Comparison of ENCODE assay signal across 19 cellular contexts in genomic region chr6:140437619-140438345, GRCh38.
A peak's percentile ranks its signal among the peaks of the same experiment; 100 is the strongest.
DNase-seq lines count a peak whose midpoint lies in the region; ATAC-seq, FAIRE-seq and TF ChIP-seq lines count a peak whose summit lies in the region.
"Had no signal": no experiment of that assay in that cellular context is flagged by ENCODE, and none has a peak within 500 bp of the region (broad histone marks: within the 10 kb centered on the region; RNA-seq: fewer than 3 reads in every experiment).

No MANE protein-coding gene starts in this region.

- peaks cover 59% of the 10 kb centered on the region for H3K4me1 ChIP-seq in cardiac muscle cell (ENCODE audit: low read depth)
- peaks cover 11% of the 10 kb centered on the region for H3K4me1 ChIP-seq in astrocyte (ENCODE audit: insufficient read depth, low read length)
- H3K4me1 ChIP-seq in keratinocyte (ENCODE audit: control insufficient read depth, extremely low read depth, insufficient read depth, low read length) = peaks cover 10% of the 10 kb centered on the region
- H3K4me1 ChIP-seq: A549, lower lobe of right lung had no signal

- no peaks in the 10 kb centered on the region for H3K9me1 ChIP-seq in keratinocyte (ENCODE audit: control insufficient read depth, extremely low read depth, insufficient read depth, low read length)

- H2AFZ ChIP-seq in astrocyte (ENCODE audit: low read depth, low read length) (no peak overlapping the region), keratinocyte (ENCODE audit: control insufficient read depth, low read length) (peak overlapping the region; percentile 50)
- H2AFZ ChIP-seq: PC-9 had no signal

- no peak overlapping the region for H3K4me2 ChIP-seq in astrocyte (ENCODE audit: low read length)
- peak overlapping the region; percentile 46 for H3K4me2 ChIP-seq in keratinocyte (ENCODE audit: control insufficient read depth, extremely low read depth, insufficient read depth, low read depth, low read length)
- H3K4me2 ChIP-seq: A549, PC-9 had no signal

- no peaks in the 10 kb centered on the region for H3K27me3 ChIP-seq in cardiac muscle cell
- H3K27me3 ChIP-seq in astrocyte (ENCODE audit: insufficient read depth, low read length) = no peaks in the 10 kb centered on the region
- H3K27me3 ChIP-seq in keratinocyte (ENCODE audit: control insufficient read depth, extremely low read depth, insufficient read depth, low read length) = no peaks in the 10 kb centered on the region
- H3K27me3 ChIP-seq: gastrocnemius medialis had no signal

- FAIRE-seq in astrocyte (lab: Jason Lieb, UNC) = no peak
- peak; percentile 89 for FAIRE-seq in keratinocyte (lab: Jason Lieb, UNC)
- FAIRE-seq: A549, colon, H54 had no signal

- H3K79me2 ChIP-seq in astrocyte (ENCODE audit: insufficient read depth, low read length) (no peaks in the 10 kb centered on the region), keratinocyte (ENCODE audit: control insufficient read depth, insufficient read depth, low read length) (no peaks in the 10 kb centered on the region)

- peaks cover 4% of the 10 kb centered on the region for H3K36me3 Mint-ChIP-seq in astrocyte (ENCODE audit: low read depth, unreplicated experiment)
- peaks cover 0 to 2% of the 10 kb centered on the region in 2 donors for H3K36me3 Mint-ChIP-seq in stimulated activated naive B cell treated with anti-CD40 and anti-IgM and Interleukin-4, amounts not matched to agents 10 μg/mL and 1 μg/mL and 100 μg/mL, for 72 hours
- no peaks in the 10 kb centered on the region for H3K36me3 Mint-ChIP-seq in activated CD4-positive, alpha-beta T cell treated with anti-CD3 and anti-CD28 coated beads, Interleukin-2, amount 10 ng/mL, durations not matched to agents 24 days and 14 days (ENCODE audit: low read depth)
- H3K36me3 Mint-ChIP-seq: CD8-positive, alpha-beta memory T cell; natural killer cell had no signal

- H3K4me1 Mint-ChIP-seq in astrocyte (ENCODE audit: low read depth, unreplicated experiment) = peaks cover 47% of the 10 kb centered on the region
- H3K4me1 Mint-ChIP-seq in stimulated activated naive B cell treated with anti-CD40 and anti-IgM and Interleukin-4, amounts not matched to agents 10 μg/mL and 1 μg/mL and 100 μg/mL, for 72 hours = peaks cover 5 to 17% of the 10 kb centered on the region in 2 donors
- no peaks in the 10 kb centered on the region for H3K4me1 Mint-ChIP-seq in activated CD4-positive, alpha-beta T cell treated with anti-CD3 and anti-CD28 coated beads, Interleukin-2, amount 10 ng/mL, durations not matched to agents 24 days and 14 days
- H3K4me1 Mint-ChIP-seq: CD8-positive, alpha-beta memory T cell; natural killer cell had no signal

- POLR2A ChIA-PET in HEK293T (lab: Yijun Ruan, JAX) = no interaction called here

- peaks cover 20% of the 10 kb centered on the region for H3K9me3 Mint-ChIP-seq in astrocyte (ENCODE audit: unreplicated experiment)
- peaks cover 3 to 15% of the 10 kb centered on the region in 2 donors for H3K9me3 Mint-ChIP-seq in stimulated activated naive B cell treated with anti-CD40 and anti-IgM and Interleukin-4, amounts not matched to agents 10 μg/mL and 1 μg/mL and 100 μg/mL, for 72 hours
- H3K9me3 Mint-ChIP-seq in activated CD4-positive, alpha-beta T cell treated with anti-CD3 and anti-CD28 coated beads, Interleukin-2, amount 10 ng/mL, durations not matched to agents 24 days and 14 days = peaks cover 4% of the 10 kb centered on the region

- dilution Hi-C loops in keratinocyte (cut with MboI; ENCODE audit: extremely low pct_ligation_motif_present, low sequenced_read_pairs) = no loop called here

- H3K27ac Mint-ChIP-seq in astrocyte (ENCODE audit: unreplicated experiment) = peak overlapping the region; percentile 97
- H3K27ac Mint-ChIP-seq in stimulated activated naive B cell treated with anti-CD40 and anti-IgM and Interleukin-4, amounts not matched to agents 10 μg/mL and 1 μg/mL and 100 μg/mL, for 72 hours = no peak overlapping the region
- H3K27ac Mint-ChIP-seq in activated CD4-positive, alpha-beta T cell treated with anti-CD3 and anti-CD28 coated beads, Interleukin-2, amount 10 ng/mL, durations not matched to agents 24 days and 14 days = no peak overlapping the region
- H3K27ac Mint-ChIP-seq: CD8-positive, alpha-beta memory T cell; natural killer cell had no signal

- H3K27me3 Mint-ChIP-seq in astrocyte (ENCODE audit: low read depth, unreplicated experiment) = no peaks in the 10 kb centered on the region
- no peaks in the 10 kb centered on the region for H3K27me3 Mint-ChIP-seq in stimulated activated naive B cell treated with anti-CD40 and anti-IgM and Interleukin-4, amounts not matched to agents 10 μg/mL and 1 μg/mL and 100 μg/mL, for 72 hours
- H3K27me3 Mint-ChIP-seq in activated CD4-positive, alpha-beta T cell treated with anti-CD3 and anti-CD28 coated beads, Interleukin-2, amount 10 ng/mL, durations not matched to agents 24 days and 14 days = peaks cover 2% of the 10 kb centered on the region

- TF ChIP-seq CTCF in cardiac muscle cell (IDR thresholded peaks at IDR 0.05; ENCODE audit: low read depth, low read length) (no peak), astrocyte (IDR thresholded peaks at IDR 0.05; ENCODE audit: insufficient read depth, low read depth, low read length) (no peak), keratinocyte (optimal IDR thresholded peaks at IDR 0.05 in 1 of 3, IDR thresholded peaks at IDR 0.05 in 1 of 3, conservative IDR thresholded peaks at IDR 0.05 in 1 of 3; ENCODE audit: extremely low read depth in 1 of 3, insufficient read depth in 2 of 3, low read length in 3 of 3) (no peak)

- H3K4me3 ChIP-seq in cardiac muscle cell = no peak overlapping the region
- no peak overlapping the region for H3K4me3 ChIP-seq in astrocyte (ENCODE audit: insufficient read depth, low read depth, low read length)
- peak overlapping the region in 1 of 3 experiments; percentile 13 for H3K4me3 ChIP-seq in keratinocyte (ENCODE audit: control insufficient read depth in 2 of 3, extremely low read depth in 1 of 3, insufficient read depth in 2 of 3, low read depth in 1 of 3, low read length in 3 of 3)
- H3K4me3 ChIP-seq: A549, gastrocnemius medialis, lower lobe of right lung, PC-9 had no signal

- peak overlapping the region; percentile 99 for H3K27ac ChIP-seq in cardiac muscle cell
- H3K27ac ChIP-seq in astrocyte (ENCODE audit: low read depth, low read length) = no peak overlapping the region
- H3K27ac ChIP-seq in keratinocyte (ENCODE audit: control insufficient read depth, insufficient read depth, low read length) = no peak overlapping the region
- H3K27ac ChIP-seq: A549, gastrocnemius medialis, lower lobe of right lung, PC-9 had no signal

- CTCF ChIA-PET in HEK293T (lab: Yijun Ruan, JAX) = no interaction called here

- H3K36me3 ChIP-seq in cardiac muscle cell (no peaks in the 10 kb centered on the region), astrocyte (ENCODE audit: insufficient read depth, low read length) (no peaks in the 10 kb centered on the region), keratinocyte (ENCODE audit: control insufficient read depth in 2 of 2, extremely low read depth in 1 of 2, insufficient read depth in 2 of 2, low read length in 2 of 2) (no peaks in the 10 kb centered on the region)
- H3K36me3 ChIP-seq: gastrocnemius medialis, lower lobe of right lung had no signal

- peak; percentile 50 to 65 for ATAC-seq in stimulated activated naive B cell treated with anti-CD40 and anti-IgM and Interleukin-4, amounts not matched to agents 10 μg/mL and 1 μg/mL and 100 μg/mL, for 72 hours (replicated peaks)
- ATAC-seq: A549, gastrocnemius medialis, lower lobe of right lung, natural killer cell had no signal

- H3K9me3 ChIP-seq in cardiac muscle cell (ENCODE audit: low read depth) (no peaks in the 10 kb centered on the region), astrocyte (ENCODE audit: insufficient read depth, low read depth, low read length) (peaks cover 10% of the 10 kb centered on the region), keratinocyte (ENCODE audit: control insufficient read depth, low read depth, low read length) (no peaks in the 10 kb centered on the region)
- H3K9me3 ChIP-seq: gastrocnemius medialis, lower lobe of right lung had no signal

- H3K4me3 Mint-ChIP-seq in astrocyte (ENCODE audit: unreplicated experiment) = no peak overlapping the region
- no peak overlapping the region for H3K4me3 Mint-ChIP-seq in stimulated activated naive B cell treated with anti-CD40 and anti-IgM and Interleukin-4, amounts not matched to agents 10 μg/mL and 1 μg/mL and 100 μg/mL, for 72 hours
- no peak overlapping the region for H3K4me3 Mint-ChIP-seq in activated CD4-positive, alpha-beta T cell treated with anti-CD3 and anti-CD28 coated beads, Interleukin-2, amount 10 ng/mL, durations not matched to agents 24 days and 14 days
- H3K4me3 Mint-ChIP-seq: CD8-positive, alpha-beta memory T cell; natural killer cell had no signal

- H3K9ac ChIP-seq in astrocyte (ENCODE audit: low read length) (no peak overlapping the region), keratinocyte (ENCODE audit: control insufficient read depth, extremely low read depth, insufficient read depth, low read length) (no peak overlapping the region)

- DNase-seq in cardiac muscle cell (ENCODE audit: low read depth in 1 of 2, low spot score in 1 of 2) (peak in 1 of 2 donors; percentile 72), cardiac septum (ENCODE audit: low spot score) (no peak), astrocyte (ENCODE audit: low read depth) (no peak), keratinocyte (ENCODE audit: low read depth, low spot score) (peak; percentile 17), AML-193 (lab: John Stamatoyannopoulos, UW) (no peak), HEK293T (ENCODE audit: extremely low spot score) (no peak)
- no peak for DNase-seq in stimulated activated naive B cell treated with anti-CD40 and anti-IgM and Interleukin-4, amounts not matched to agents 10 μg/mL and 1 μg/mL and 100 μg/mL, for 72 hours
- DNase-seq in activated CD4-positive, alpha-beta T cell treated with anti-CD3 and anti-CD28 coated beads, Interleukin-2, amount 10 ng/mL, durations not matched to agents 24 days and 14 days = no peak
- DNase-seq: activated CD4-positive, CD25-positive, alpha-beta regulatory T cell; amygdala; CD8-positive, alpha-beta memory T cell; gastrocnemius medialis; lower lobe of right lung; natural killer cell; PC-9; T-helper 1 cell had no signal

- intact Hi-C loops in cardiac septum (cut with DNase I) = no loop called here
- intact Hi-C loops in activated CD4-positive, alpha-beta T cell treated with anti-CD3 and anti-CD28 coated beads, Interleukin-2, amount 10 ng/mL, durations not matched to agents 24 days and 14 days (cut with micrococcal nuclease) = no loop called here

- H4K20me1 ChIP-seq in astrocyte (ENCODE audit: insufficient read depth, low read length) (no peaks in the 10 kb centered on the region), keratinocyte (ENCODE audit: control insufficient read depth, extremely low read depth, insufficient read depth, low read length) (no peaks in the 10 kb centered on the region)

TF ChIP-seq in HEK293T, 16 proteins besides CTCF, POLR2A, EP300 and RAD21 (continues in another document):
- TF ChIP-seq ZNF384 (IDR thresholded peaks at IDR 0.05) (no peak), TARDBP (IDR thresholded peaks at IDR 0.05) (no peak), CTBP1 (IDR thresholded peaks at IDR 0.05; ENCODE audit: borderline replicate concordance) (no peak), SP1 (IDR thresholded peaks at IDR 0.05) (no peak), LEF1 (IDR thresholded peaks at IDR 0.05; ENCODE audit: borderline replicate concordance) (no peak), HDGF (IDR thresholded peaks at IDR 0.05; ENCODE audit: borderline replicate concordance) (no peak), FOXA1 (IDR thresholded peaks at IDR 0.05) (no peak)
